ENCODE assay signal across 5 cellular contexts in the genomic region with DNA sequence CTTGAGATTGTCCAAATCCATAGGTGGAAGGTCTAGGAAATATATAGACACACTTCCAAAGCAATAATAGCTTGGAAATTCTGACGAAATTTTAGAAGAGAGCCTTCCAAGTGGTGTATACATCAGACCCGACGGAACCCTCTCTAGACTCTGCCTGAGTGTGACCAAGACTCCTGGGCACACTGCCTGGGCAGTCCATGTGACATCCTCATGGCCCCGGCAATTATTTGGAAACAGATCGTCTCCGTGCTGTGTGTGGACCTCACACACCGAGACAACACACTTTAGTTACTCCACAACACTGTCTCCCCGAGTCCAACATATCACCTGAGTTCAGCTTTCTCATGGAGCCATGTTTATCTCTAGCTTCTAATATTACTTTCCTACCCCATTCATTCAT. TPM values are rescaled to one million over a fixed set of nuclear protein-coding genes. Genes with fewer than 3 reads are reported as not detected.
"Had no signal": no experiment of that assay in that cellular context is flagged by ENCODE, and none has a peak within 500 bp of the region (broad histone marks: within the 10 kb centered on the region; RNA-seq: fewer than 3 reads in every experiment).

No MANE protein-coding gene starts in this region.

RNA-seq across cellular contexts. Expression of a gene that starts 42.3 kb away (rescaled TPM):
- total RNA-seq: HepG2, HT-29, HT1080, IMR-90, K562 had no signal
